Comparison of ENCODE assay signal across 10 cellular contexts in genomic region chr10:26566525-26567348, GRCh38.
DNase-seq lines count a peak whose midpoint lies in the region; ATAC-seq and TF ChIP-seq lines count a peak whose summit lies in the region.
"Had no signal": no experiment of that assay in that cellular context is flagged by ENCODE, and none has a peak within 500 bp of the region (broad histone marks: within the 10 kb centered on the region; RNA-seq: fewer than 3 reads in every experiment).

No MANE protein-coding gene starts in this region.

- H3K27me3 ChIP-seq in WERI-Rb-1 (ENCODE audit: insufficient read depth, low read depth, severe bottlenecking) (no peaks in the 10 kb centered on the region), hepatocyte (no peaks in the 10 kb centered on the region), psoas muscle (ENCODE audit: insufficient read depth in 3 of 3, low read length in 2 of 3) (peaks cover 0 to 26% (median 4%) of the 10 kb centered on the region in 3 donors)

- no peak overlapping the region for H3K27ac ChIP-seq in WERI-Rb-1
- H3K27ac ChIP-seq in hepatocyte: no peak overlapping the region
- no peak overlapping the region for H3K27ac ChIP-seq in psoas muscle

- WGBS in hepatocyte (ENCODE audit: low lambda C conversion rate, missing lambda C conversion rate): 18% methylated on average over 29 of the region's 64 CpGs
- whole genome bisulfite sequencing in psoas muscle, 3 donors: 11 to 16% (median 14%) methylated on average over 38 to 64 of the region's 64 CpGs

- H3K9me2 ChIP-seq in hepatocyte (replicated peaks; ENCODE audit: insufficient read depth): no peaks in the 10 kb centered on the region

- intact Hi-C loops in psoas muscle (cut with DNase I): no loop called here

- H3K9me3 ChIP-seq in WERI-Rb-1 (ENCODE audit: severe bottlenecking) (no peaks in the 10 kb centered on the region), hepatocyte (ENCODE audit: low read depth) (no peaks in the 10 kb centered on the region), psoas muscle (no peaks in the 10 kb centered on the region)

- no peaks in the 10 kb centered on the region for H3K79me2 ChIP-seq in hepatocyte

- peak; percentile 23 for DNase-seq in GM03348 (ENCODE audit: low spot score)
- peak; percentile 57 for DNase-seq in WERI-Rb-1
- peak; percentile 47 for DNase-seq in hepatocyte (ENCODE audit: low spot score)
- DNase-seq in psoas muscle: no peak
- no peak for DNase-seq in activated T-cell treated with anti-CD3 and anti-CD28 coated beads, Interleukin-2, amount 50 U/mL, for 1 hour
- DNase-seq in AG08396 (ENCODE audit: low spot score): no peak
- no peak for DNase-seq in stimulated activated CD4-positive, alpha-beta T cell treated with anti-CD3 and anti-CD28 coated beads, Interleukin-4, amount 100 ng/mL, for 1 hour
- DNase-seq: activated CD4-positive, alpha-beta T cell treated with anti-CD3 and anti-CD28 coated beads, Interleukin-2, amount 10 ng/mL, durations not matched to agents 7 days and 5 days; stimulated activated CD4-positive, alpha-beta T cell treated with anti-CD3 and anti-CD28 coated beads, Interleukin-15, amount 100 ng/mL, for 24 hours had no signal

- H3K4me2 ChIP-seq in hepatocyte: peak overlapping the region; percentile 88

- H3K4me1 ChIP-seq in hepatocyte (ENCODE audit: insufficient read depth): no peaks in the 10 kb centered on the region
- no peaks in the 10 kb centered on the region for H3K4me1 ChIP-seq in psoas muscle

- no peak for ATAC-seq in psoas muscle
- ATAC-seq in HG02938 (IDR thresholded peaks at IDR 0.05; ENCODE audit: unreplicated experiment): no peak

- peak overlapping the region; percentile 63 for H3K4me3 ChIP-seq in WERI-Rb-1 (ENCODE audit: low read depth, low read length)
- H3K4me3 ChIP-seq in hepatocyte: peak overlapping the region; percentile 51
- peak overlapping the region; percentile 49 for H3K4me3 ChIP-seq in psoas muscle

- H3K36me3 ChIP-seq in WERI-Rb-1: no peaks in the 10 kb centered on the region
- H3K36me3 ChIP-seq in hepatocyte (replicated peaks; ENCODE audit: insufficient read depth, low read depth): no peaks in the 10 kb centered on the region
- H3K36me3 ChIP-seq in psoas muscle (ENCODE audit: insufficient read depth in 1 of 2, low read depth in 1 of 2): no peaks in the 10 kb centered on the region

- peak overlapping the region; percentile 26 for H2AFZ ChIP-seq in hepatocyte

- H4K20me1 ChIP-seq in hepatocyte (ENCODE audit: insufficient read depth, poor library complexity, severe bottlenecking): no peaks in the 10 kb centered on the region

- TF ChIP-seq CTCF in WERI-Rb-1 (IDR thresholded peaks at IDR 0.05; ENCODE audit: low read depth, low read length): no peak
- no peak for TF ChIP-seq CTCF in hepatocyte (IDR thresholded peaks at IDR 0.05; ENCODE audit: poor library complexity)
- TF ChIP-seq CTCF in psoas muscle (IDR thresholded peaks at IDR 0.05): no peak

Comparison
In these comparisons a context has a peak if more than half of its experiments do, and no peak if none do; other contexts are left out.
1. DNase-seq: peak in GM03348 (single experiment), WERI-Rb-1 (single experiment) and hepatocyte (single experiment); none in psoas muscle (0 of 2), activated T-cell treated with anti-CD3 and anti-CD28 coated beads, Interleukin-2, amount 50 U/mL, for 1 hour (single experiment), AG08396 (single experiment) and stimulated activated CD4-positive, alpha-beta T cell treated with anti-CD3 and anti-CD28 coated beads, Interleukin-4, amount 100 ng/mL, for 1 hour (single experiment).
2. Peak in every context shown above with its lines, with median percentiles within 50 percentile points of each other: H3K4me3 ChIP-seq.